Comparison of ENCODE assay signal across 1 cellular context in the genomic region with DNA sequence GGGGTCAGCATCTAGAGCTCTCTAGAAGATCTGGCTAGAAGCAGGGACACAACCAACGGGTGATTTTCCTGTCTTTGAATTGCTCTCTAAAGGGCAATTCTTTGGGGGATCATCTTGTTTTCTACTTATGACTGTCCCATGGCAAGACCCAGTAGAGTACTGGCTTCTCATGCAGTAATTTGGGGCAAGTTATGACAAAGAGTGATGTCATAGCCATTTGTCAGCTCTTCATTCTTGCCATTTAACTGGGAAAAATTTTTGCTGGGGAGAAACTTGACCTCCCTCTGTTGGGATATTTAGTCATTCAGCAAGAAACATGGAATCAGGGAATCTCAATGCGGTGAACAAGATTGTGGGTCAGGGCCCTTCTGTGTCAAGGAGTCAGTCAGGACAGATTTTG.
TF ChIP-seq lines count a peak whose summit lies in the region.

No MANE protein-coding gene starts in this region.

TF ChIP-seq in A549, 52 proteins besides CTCF, POLR2A, EP300 and RAD21 (continued from another document):
- TF ChIP-seq ELK1 (IDR thresholded peaks at IDR 0.05; ENCODE audit: low read depth, low read length) (no peak), FOSB (CRISPR knock-in tag; IDR thresholded peaks at IDR 0.05) (no peak), EHMT2 (IDR thresholded peaks at IDR 0.05; ENCODE audit: low read depth) (no peak), CBX8 (IDR thresholded peaks at IDR 0.05) (no peak), HOXA7 (CRISPR knock-in tag; IDR thresholded peaks at IDR 0.05) (no peak), GATA3 (IDR thresholded peaks at IDR 0.05; ENCODE audit: borderline replicate concordance) (no peak), EHF (CRISPR knock-in tag; IDR thresholded peaks at IDR 0.05) (no peak), CHD4 (IDR thresholded peaks at IDR 0.05; ENCODE audit: borderline replicate concordance) (no peak), KDM1A (IDR thresholded peaks at IDR 0.05; ENCODE audit: low read depth) (no peak)
- TF ChIP-seq, protein P1, sequence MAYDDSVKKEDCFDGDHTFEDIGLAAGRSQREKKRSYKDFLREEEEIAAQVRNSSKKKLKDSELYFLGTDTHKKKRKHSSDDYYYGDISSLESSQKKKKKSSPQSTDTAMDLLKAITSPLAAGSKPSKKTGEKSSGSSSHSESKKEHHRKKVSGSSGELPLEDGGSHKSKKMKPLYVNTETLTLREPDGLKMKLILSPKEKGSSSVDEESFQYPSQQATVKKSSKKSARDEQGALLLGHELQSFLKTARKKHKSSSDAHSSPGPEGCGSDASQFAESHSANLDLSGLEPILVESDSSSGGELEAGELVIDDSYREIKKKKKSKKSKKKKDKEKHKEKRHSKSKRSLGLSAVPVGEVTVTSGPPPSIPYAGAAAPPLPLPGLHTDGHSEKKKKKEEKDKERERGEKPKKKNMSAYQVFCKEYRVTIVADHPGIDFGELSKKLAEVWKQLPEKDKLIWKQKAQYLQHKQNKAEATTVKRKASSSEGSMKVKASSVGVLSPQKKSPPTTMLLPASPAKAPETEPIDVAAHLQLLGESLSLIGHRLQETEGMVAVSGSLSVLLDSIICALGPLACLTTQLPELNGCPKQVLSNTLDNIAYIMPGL (CRISPR knock-in tag; IDR thresholded peaks at IDR 0.05; ENCODE audit: borderline replicate concordance) = no peak
- TF ChIP-seq, protein P2, sequence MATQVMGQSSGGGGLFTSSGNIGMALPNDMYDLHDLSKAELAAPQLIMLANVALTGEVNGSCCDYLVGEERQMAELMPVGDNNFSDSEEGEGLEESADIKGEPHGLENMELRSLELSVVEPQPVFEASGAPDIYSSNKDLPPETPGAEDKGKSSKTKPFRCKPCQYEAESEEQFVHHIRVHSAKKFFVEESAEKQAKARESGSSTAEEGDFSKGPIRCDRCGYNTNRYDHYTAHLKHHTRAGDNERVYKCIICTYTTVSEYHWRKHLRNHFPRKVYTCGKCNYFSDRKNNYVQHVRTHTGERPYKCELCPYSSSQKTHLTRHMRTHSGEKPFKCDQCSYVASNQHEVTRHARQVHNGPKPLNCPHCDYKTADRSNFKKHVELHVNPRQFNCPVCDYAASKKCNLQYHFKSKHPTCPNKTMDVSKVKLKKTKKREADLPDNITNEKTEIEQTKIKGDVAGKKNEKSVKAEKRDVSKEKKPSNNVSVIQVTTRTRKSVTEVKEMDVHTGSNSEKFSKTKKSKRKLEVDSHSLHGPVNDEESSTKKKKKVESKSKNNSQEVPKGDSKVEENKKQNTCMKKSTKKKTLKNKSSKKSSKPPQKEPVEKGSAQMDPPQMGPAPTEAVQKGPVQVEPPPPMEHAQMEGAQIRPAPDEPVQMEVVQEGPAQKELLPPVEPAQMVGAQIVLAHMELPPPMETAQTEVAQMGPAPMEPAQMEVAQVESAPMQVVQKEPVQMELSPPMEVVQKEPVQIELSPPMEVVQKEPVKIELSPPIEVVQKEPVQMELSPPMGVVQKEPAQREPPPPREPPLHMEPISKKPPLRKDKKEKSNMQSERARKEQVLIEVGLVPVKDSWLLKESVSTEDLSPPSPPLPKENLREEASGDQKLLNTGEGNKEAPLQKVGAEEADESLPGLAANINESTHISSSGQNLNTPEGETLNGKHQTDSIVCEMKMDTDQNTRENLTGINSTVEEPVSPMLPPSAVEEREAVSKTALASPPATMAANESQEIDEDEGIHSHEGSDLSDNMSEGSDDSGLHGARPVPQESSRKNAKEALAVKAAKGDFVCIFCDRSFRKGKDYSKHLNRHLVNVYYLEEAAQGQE (IDR thresholded peaks at IDR 0.05) = no peak
